ENCODE assay signal across 2 cellular contexts in genomic region chr18:6923220-6923619, GRCh38.
TF ChIP-seq lines count a peak whose summit lies in the region.

No MANE protein-coding gene starts in this region.

TF ChIP-seq in HepG2, 621 proteins besides CTCF, POLR2A, EP300 and RAD21 (continued from another document and continues in another):
- TF ChIP-seq, protein P1, sequence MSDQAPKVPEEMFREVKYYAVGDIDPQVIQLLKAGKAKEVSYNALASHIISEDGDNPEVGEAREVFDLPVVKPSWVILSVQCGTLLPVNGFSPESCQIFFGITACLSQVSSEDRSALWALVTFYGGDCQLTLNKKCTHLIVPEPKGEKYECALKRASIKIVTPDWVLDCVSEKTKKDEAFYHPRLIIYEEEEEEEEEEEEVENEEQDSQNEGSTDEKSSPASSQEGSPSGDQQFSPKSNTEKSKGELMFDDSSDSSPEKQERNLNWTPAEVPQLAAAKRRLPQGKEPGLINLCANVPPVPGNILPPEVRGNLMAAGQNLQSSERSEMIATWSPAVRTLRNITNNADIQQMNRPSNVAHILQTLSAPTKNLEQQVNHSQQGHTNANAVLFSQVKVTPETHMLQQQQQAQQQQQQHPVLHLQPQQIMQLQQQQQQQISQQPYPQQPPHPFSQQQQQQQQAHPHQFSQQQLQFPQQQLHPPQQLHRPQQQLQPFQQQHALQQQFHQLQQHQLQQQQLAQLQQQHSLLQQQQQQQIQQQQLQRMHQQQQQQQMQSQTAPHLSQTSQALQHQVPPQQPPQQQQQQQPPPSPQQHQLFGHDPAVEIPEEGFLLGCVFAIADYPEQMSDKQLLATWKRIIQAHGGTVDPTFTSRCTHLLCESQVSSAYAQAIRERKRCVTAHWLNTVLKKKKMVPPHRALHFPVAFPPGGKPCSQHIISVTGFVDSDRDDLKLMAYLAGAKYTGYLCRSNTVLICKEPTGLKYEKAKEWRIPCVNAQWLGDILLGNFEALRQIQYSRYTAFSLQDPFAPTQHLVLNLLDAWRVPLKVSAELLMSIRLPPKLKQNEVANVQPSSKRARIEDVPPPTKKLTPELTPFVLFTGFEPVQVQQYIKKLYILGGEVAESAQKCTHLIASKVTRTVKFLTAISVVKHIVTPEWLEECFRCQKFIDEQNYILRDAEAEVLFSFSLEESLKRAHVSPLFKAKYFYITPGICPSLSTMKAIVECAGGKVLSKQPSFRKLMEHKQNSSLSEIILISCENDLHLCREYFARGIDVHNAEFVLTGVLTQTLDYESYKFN (CRISPR knock-in tag; conservative IDR thresholded peaks at IDR 0.05): peak; percentile 32; the same call in 1 of the 2 replicates
- TF ChIP-seq ZNF335 (CRISPR knock-in tag; IDR thresholded peaks at IDR 0.05) (no peak), FOSL2 (CRISPR knock-in tag; IDR thresholded peaks at IDR 0.05) (no peak), CREM (IDR thresholded peaks at IDR 0.05) (0 out of 2 replicates have a peak, but pooled peaks have one; percentile 20), CREM (CRISPR knock-in tag; IDR thresholded peaks at IDR 0.05) (no peak), ZNF33A (CRISPR knock-in tag; IDR thresholded peaks at IDR 0.05; ENCODE audit: borderline replicate concordance) (no peak), PBX2 (CRISPR knock-in tag; IDR thresholded peaks at IDR 0.05) (no peak), ATF2 (CRISPR knock-in tag; IDR thresholded peaks at IDR 0.05) (no peak), ZNF800 (CRISPR knock-in tag; IDR thresholded peaks at IDR 0.05) (no peak), HBP1 (CRISPR knock-in tag; IDR thresholded peaks at IDR 0.05; ENCODE audit: low read depth) (no peak), U2AF1 (optimal IDR thresholded peaks at IDR 0.05; ENCODE audit: low read depth, low read length) (no peak), ZNF101 (CRISPR knock-in tag; IDR thresholded peaks at IDR 0.05; ENCODE audit: borderline replicate concordance, low read depth) (no peak)
- TF ChIP-seq, protein P2, sequence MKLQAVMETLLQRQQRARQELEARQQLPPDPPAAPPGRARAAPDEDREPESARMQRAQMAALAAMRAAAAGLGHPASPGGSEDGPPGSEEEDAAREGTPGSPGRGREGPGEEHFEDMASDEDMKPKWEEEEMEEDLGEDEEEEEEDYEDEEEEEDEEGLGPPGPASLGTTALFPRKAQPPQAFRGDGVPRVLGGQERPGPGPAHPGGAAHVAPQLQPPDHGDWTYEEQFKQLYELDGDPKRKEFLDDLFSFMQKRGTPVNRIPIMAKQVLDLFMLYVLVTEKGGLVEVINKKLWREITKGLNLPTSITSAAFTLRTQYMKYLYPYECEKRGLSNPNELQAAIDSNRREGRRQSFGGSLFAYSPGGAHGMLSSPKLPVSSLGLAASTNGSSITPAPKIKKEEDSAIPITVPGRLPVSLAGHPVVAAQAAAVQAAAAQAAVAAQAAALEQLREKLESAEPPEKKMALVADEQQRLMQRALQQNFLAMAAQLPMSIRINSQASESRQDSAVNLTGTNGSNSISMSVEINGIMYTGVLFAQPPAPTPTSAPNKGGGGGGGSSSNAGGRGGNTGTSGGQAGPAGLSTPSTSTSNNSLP (IDR thresholded peaks at IDR 0.05; ENCODE audit: low read depth, low read length): no peak
- TF ChIP-seq, protein P3, sequence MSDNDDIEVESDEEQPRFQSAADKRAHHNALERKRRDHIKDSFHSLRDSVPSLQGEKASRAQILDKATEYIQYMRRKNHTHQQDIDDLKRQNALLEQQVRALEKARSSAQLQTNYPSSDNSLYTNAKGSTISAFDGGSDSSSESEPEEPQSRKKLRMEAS (IDR thresholded peaks at IDR 0.05): no peak

TF ChIP-seq in WTC11, 78 proteins besides CTCF, POLR2A, EP300 and RAD21 (continued from another document):
- TF ChIP-seq CDX4 (CRISPR knock-in tag; IDR thresholded peaks at IDR 0.05; ENCODE audit: borderline replicate concordance) (no peak), GRHL2 (CRISPR knock-in tag; IDR thresholded peaks at IDR 0.05; ENCODE audit: insufficient replicate concordance, severe bottlenecking) (no peak), E2F4 (CRISPR knock-in tag; IDR thresholded peaks at IDR 0.05; ENCODE audit: borderline replicate concordance, low read depth) (no peak), IRF1 (CRISPR knock-in tag; IDR thresholded peaks at IDR 0.05) (no peak), PRDM15 (CRISPR knock-in tag; IDR thresholded peaks at IDR 0.05) (no peak), SOX15 (CRISPR knock-in tag; IDR thresholded peaks at IDR 0.05) (no peak), FOXP4 (CRISPR knock-in tag; IDR thresholded peaks at IDR 0.05) (no peak), ZNF121 (CRISPR knock-in tag; IDR thresholded peaks at IDR 0.05) (no peak), ZNF671 (CRISPR knock-in tag; IDR thresholded peaks at IDR 0.05) (no peak)
- TF ChIP-seq, protein P4, sequence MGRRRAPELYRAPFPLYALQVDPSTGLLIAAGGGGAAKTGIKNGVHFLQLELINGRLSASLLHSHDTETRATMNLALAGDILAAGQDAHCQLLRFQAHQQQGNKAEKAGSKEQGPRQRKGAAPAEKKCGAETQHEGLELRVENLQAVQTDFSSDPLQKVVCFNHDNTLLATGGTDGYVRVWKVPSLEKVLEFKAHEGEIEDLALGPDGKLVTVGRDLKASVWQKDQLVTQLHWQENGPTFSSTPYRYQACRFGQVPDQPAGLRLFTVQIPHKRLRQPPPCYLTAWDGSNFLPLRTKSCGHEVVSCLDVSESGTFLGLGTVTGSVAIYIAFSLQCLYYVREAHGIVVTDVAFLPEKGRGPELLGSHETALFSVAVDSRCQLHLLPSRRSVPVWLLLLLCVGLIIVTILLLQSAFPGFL (CRISPR knock-in tag; IDR thresholded peaks at IDR 0.05; ENCODE audit: borderline replicate concordance): no peak
- TF ChIP-seq, protein P5, sequence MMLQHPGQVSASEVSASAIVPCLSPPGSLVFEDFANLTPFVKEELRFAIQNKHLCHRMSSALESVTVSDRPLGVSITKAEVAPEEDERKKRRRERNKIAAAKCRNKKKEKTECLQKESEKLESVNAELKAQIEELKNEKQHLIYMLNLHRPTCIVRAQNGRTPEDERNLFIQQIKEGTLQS (CRISPR knock-in tag; conservative IDR thresholded peaks at IDR 0.05): no peak
- TF ChIP-seq, protein P6, sequence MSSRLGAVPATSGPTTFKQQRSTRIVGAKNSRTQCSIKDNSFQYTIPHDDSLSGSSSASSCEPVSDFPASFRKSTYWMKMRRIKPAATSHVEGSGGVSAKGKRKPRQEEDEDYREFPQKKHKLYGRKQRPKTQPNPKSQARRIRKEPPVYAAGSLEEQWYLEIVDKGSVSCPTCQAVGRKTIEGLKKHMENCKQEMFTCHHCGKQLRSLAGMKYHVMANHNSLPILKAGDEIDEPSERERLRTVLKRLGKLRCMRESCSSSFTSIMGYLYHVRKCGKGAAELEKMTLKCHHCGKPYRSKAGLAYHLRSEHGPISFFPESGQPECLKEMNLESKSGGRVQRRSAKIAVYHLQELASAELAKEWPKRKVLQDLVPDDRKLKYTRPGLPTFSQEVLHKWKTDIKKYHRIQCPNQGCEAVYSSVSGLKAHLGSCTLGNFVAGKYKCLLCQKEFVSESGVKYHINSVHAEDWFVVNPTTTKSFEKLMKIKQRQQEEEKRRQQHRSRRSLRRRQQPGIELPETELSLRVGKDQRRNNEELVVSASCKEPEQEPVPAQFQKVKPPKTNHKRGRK (CRISPR knock-in tag; IDR thresholded peaks at IDR 0.05; ENCODE audit: borderline replicate concordance): no peak
